ENCODE assay signal across 36 cellular contexts in genomic region chr20:47178277-47178676, GRCh38.
DNase-seq lines count a peak whose midpoint lies in the region; ATAC-seq, FAIRE-seq and TF ChIP-seq lines count a peak whose summit lies in the region.
"Had no signal": no experiment of that assay in that cellular context is flagged by ENCODE, and none has a peak within 500 bp of the region (broad histone marks: within the 10 kb centered on the region; RNA-seq: fewer than 3 reads in every experiment).

No MANE protein-coding gene starts in this region.

- CTCF ChIA-PET in HEK293 (lab: Yijun Ruan, JAX), result interaction anchor here (1.0 kb wide), 1 partner anchor 426 kb away, joined by 3 read pairs; no protein-coding TSS in a partner anchor
- CTCF ChIA-PET in K562 (lab: Yijun Ruan, JAX; ENCODE audit: low intra/inter-chr PET ratio), result no interaction called here
- CTCF ChIA-PET in WTC11 (lab: Charles Lee), result no interaction called here

- TF ChIP-seq POLR2A in K562 (conservative IDR thresholded peaks at IDR 0.05), result no peak
- no peak for TF ChIP-seq POLR2A in spleen (IDR thresholded peaks at IDR 0.05)

- H3K4me3 Mint-ChIP-seq in WTC11, result no peak overlapping the region
- H3K4me3 Mint-ChIP-seq: B cell; CD14-positive monocyte; CD4-positive, alpha-beta memory T cell; CD4-positive, alpha-beta T cell; CD4-positive, CD25-positive, alpha-beta regulatory T cell; CD8-positive, alpha-beta memory T cell; CD8-positive, alpha-beta T cell had no signal

- H3K27ac Mint-ChIP-seq in WTC11, result no peak overlapping the region
- H3K27ac Mint-ChIP-seq: B cell; CD14-positive monocyte; CD4-positive, alpha-beta T cell; CD4-positive, CD25-positive, alpha-beta regulatory T cell; CD8-positive, alpha-beta memory T cell; CD8-positive, alpha-beta T cell had no signal

- intact Hi-C loops in K562 (cut with micrococcal nuclease), result no loop called here
- intact Hi-C loops in posterior vena cava (cut with DNase I), result no loop called here
- intact Hi-C loops in spleen (cut with DNase I; ENCODE audit: low total_unique reads), result no loop called here

- WGBS in K562 (ENCODE audit: insufficient coverage, low coverage, missing lambda C conversion rate), result 9% methylated on average over 3 of the region's 3 CpGs
- WGBS in spleen, 5 donors, result 65 to 81% (median 78%) methylated on average over 3 of the region's 3 CpGs

- TF ChIP-seq CTCF in HEK293 (tag by site-specific recombination; IDR thresholded peaks at IDR 0.05), result no peak
- TF ChIP-seq CTCF in K562 (IDR thresholded peaks at IDR 0.05 in 2 of 3, conservative IDR thresholded peaks at IDR 0.05 in 1 of 3; ENCODE audit: insufficient read depth in 2 of 3, low read depth in 1 of 3, low read length in 3 of 3), result no peak
- TF ChIP-seq CTCF in spleen (IDR thresholded peaks at IDR 0.05 in 8 of 11, conservative IDR thresholded peaks at IDR 0.05 in 3 of 11), result no peak
- TF ChIP-seq CTCF in MM.1S (IDR thresholded peaks at IDR 0.05; ENCODE audit: low read length), result no peak
- no peak for TF ChIP-seq CTCF in WTC11 (IDR thresholded peaks at IDR 0.05)

- no peaks in the 10 kb centered on the region for H3F3A ChIP-seq in MM.1S (ENCODE audit: insufficient read depth, low read length)

- no peak overlapping the region for H3K4me3 ChIP-seq in HEK293 (ENCODE audit: low read depth, low read length)
- no peak overlapping the region for H3K4me3 ChIP-seq in K562
- H3K4me3 ChIP-seq in spleen, result no peak overlapping the region
- H3K4me3 ChIP-seq in MM.1S (ENCODE audit: low read length), result no peak overlapping the region
- H3K4me3 ChIP-seq: A549; BLaER1; BLaER1 treated with 17β-estradiol and CSF1 and Interleukin-3, amounts not matched to agents 10 nM and 100 nM had no signal

- TF ChIP-seq RAD21 in K562 (CRISPR knock-in tag; conservative IDR thresholded peaks at IDR 0.05 in 1 of 2, IDR thresholded peaks at IDR 0.05 in 1 of 2), result no peak

- FAIRE-seq in K562 (lab: Jason Lieb, UNC), result no peak
- no peak for FAIRE-seq in frontal cortex (lab: Jason Lieb, UNC)
- FAIRE-seq: A204.1, A549, D721Med had no signal

- peaks cover 11% of the 10 kb centered on the region for H3K9me3 Mint-ChIP-seq in WTC11
- H3K9me3 Mint-ChIP-seq: CD4-positive, alpha-beta T cell; CD8-positive, alpha-beta memory T cell; CD8-positive, alpha-beta T cell had no signal

- peaks cover 6% of the 10 kb centered on the region; the same call in 1 of the 2 replicates for H3K27me3 Mint-ChIP-seq in WTC11 (ENCODE audit: low read depth)
- H3K27me3 Mint-ChIP-seq: CD4-positive, alpha-beta T cell had no signal

- H3K9me2 ChIP-seq in MM.1S (replicated peaks; ENCODE audit: insufficient read depth, low read length), result no peaks in the 10 kb centered on the region

- H3K36me3 Mint-ChIP-seq in WTC11, result no peaks in the 10 kb centered on the region
- H3K36me3 Mint-ChIP-seq: CD14-positive monocyte; CD4-positive, alpha-beta memory T cell; CD4-positive, CD25-positive, alpha-beta regulatory T cell; CD8-positive, alpha-beta memory T cell; CD8-positive, alpha-beta T cell had no signal

- POLR2A ChIA-PET in HEK293 (lab: Yijun Ruan, JAX), result no interaction called here
- POLR2A ChIA-PET in K562 (lab: Yijun Ruan, JAX), result no interaction called here
- POLR2A ChIA-PET in WTC11 (lab: Charles Lee), result no interaction called here

- no peaks in the 10 kb centered on the region for H3K4me1 ChIP-seq in HEK293 (ENCODE audit: control insufficient read depth, insufficient read depth, low read length)
- H3K4me1 ChIP-seq in K562 (replicated peaks in 1 of 2; ENCODE audit: control insufficient read depth in 2 of 2, insufficient read depth in 2 of 2, low read length in 2 of 2), result peaks cover 2 to 5% of the 10 kb centered on the region in 2 experiments; a peak in 3 of 5 replicates
- no peaks in the 10 kb centered on the region for H3K4me1 ChIP-seq in spleen
- no peaks in the 10 kb centered on the region for H3K4me1 ChIP-seq in MM.1S (ENCODE audit: low read length)
- H3K4me1 ChIP-seq: A549, BE2C, BLaER1, Caco-2 had no signal

- H3K79me2 ChIP-seq in K562 (ENCODE audit: control insufficient read depth, insufficient read depth, low read length), result no peaks in the 10 kb centered on the region
- H3K79me2 ChIP-seq in MM.1S (ENCODE audit: low read length), result no peaks in the 10 kb centered on the region

- no peak overlapping the region for H2AFZ ChIP-seq in K562 (ENCODE audit: low read depth, low read length)
- no peak overlapping the region for H2AFZ ChIP-seq in MM.1S (ENCODE audit: low read length)

- no peak for ATAC-seq in K562
- ATAC-seq in WTC11, result no peak
- ATAC-seq: A549; CD8-positive, alpha-beta T cell had no signal

- H3K36me3 ChIP-seq in HEK293 (ENCODE audit: control insufficient read depth in 2 of 2, insufficient read depth in 1 of 2, low read length in 2 of 2), result peaks cover 0 to 5% of the 10 kb centered on the region in 2 experiments; a peak in 1 of 3 replicates
- H3K36me3 ChIP-seq in K562 (ENCODE audit: control insufficient read depth, insufficient read depth, low read length), result no peaks in the 10 kb centered on the region
- no peaks in the 10 kb centered on the region for H3K36me3 ChIP-seq in spleen
- no peaks in the 10 kb centered on the region for H3K36me3 ChIP-seq in MM.1S (replicated peaks; ENCODE audit: insufficient read depth, low read length)
- H3K36me3 ChIP-seq: BE2C; BLaER1; BLaER1 treated with 17β-estradiol and CSF1 and Interleukin-3, amounts not matched to agents 10 nM and 100 nM had no signal

- H3K4me2 ChIP-seq in K562 (ENCODE audit: insufficient read depth, low read length) (no peak overlapping the region), MM.1S (ENCODE audit: low read depth, low read length) (no peak overlapping the region)
- H3K4me2 ChIP-seq: A549; BLaER1; BLaER1 treated with 17β-estradiol and CSF1 and Interleukin-3, amounts not matched to agents 10 nM and 100 nM had no signal

- no peak overlapping the region for H3K27ac ChIP-seq in HEK293 (ENCODE audit: extremely low read depth, low read depth, low read length)
- no peak overlapping the region for H3K27ac ChIP-seq in K562 (ENCODE audit: extremely low read depth, low read depth, low read length)
- H3K27ac ChIP-seq in spleen, result no peak overlapping the region
- H3K27ac ChIP-seq in MM.1S (ENCODE audit: low read length), result no peak overlapping the region
- H3K27ac ChIP-seq: 22Rv1; A549; BLaER1; BLaER1 treated with 17β-estradiol and CSF1 and Interleukin-3, amounts not matched to agents 10 nM and 100 nM; C4-2B had no signal

- no peaks in the 10 kb centered on the region for H3K4me1 Mint-ChIP-seq in WTC11
- H3K4me1 Mint-ChIP-seq: CD4-positive, CD25-positive, alpha-beta regulatory T cell; CD8-positive, alpha-beta memory T cell had no signal

- H4K20me1 ChIP-seq in K562 (replicated peaks; ENCODE audit: control insufficient read depth, insufficient read depth, low read length) (no peaks in the 10 kb centered on the region), MM.1S (ENCODE audit: insufficient read depth, low read length) (no peaks in the 10 kb centered on the region)
- H4K20me1 ChIP-seq: BLaER1; BLaER1 treated with 17β-estradiol and CSF1 and Interleukin-3, amounts not matched to agents 10 nM and 100 nM had no signal

- in situ Hi-C loops in K562 (cut with MboI), result no loop called here

- no peak for TF ChIP-seq EP300 in K562 (IDR thresholded peaks at IDR 0.05; ENCODE audit: low read length)

- H3K27me3 ChIP-seq in K562 (ENCODE audit: control insufficient read depth in 2 of 2, insufficient read depth in 2 of 2, low read length in 2 of 2), result peaks cover 14 to 30% of the 10 kb centered on the region in 2 experiments; a peak in 4 of 5 replicates
- peaks cover 0 to 18% (median 0%) of the 10 kb centered on the region in 7 donors for H3K27me3 ChIP-seq in spleen (replicated peaks in 1 of 7)
- H3K27me3 ChIP-seq in MM.1S (replicated peaks; ENCODE audit: insufficient read depth, low read length), result no peaks in the 10 kb centered on the region
- H3K27me3 ChIP-seq: BLaER1; BLaER1 treated with 17β-estradiol and CSF1 and Interleukin-3, amounts not matched to agents 10 nM and 100 nM had no signal

- H3K9me3 ChIP-seq in HEK293 (ENCODE audit: control insufficient read depth, insufficient read depth, low read depth, low read length), result no peaks in the 10 kb centered on the region
- H3K9me3 ChIP-seq in K562 (replicated peaks; ENCODE audit: control insufficient read depth, insufficient read depth, low read depth, low read length), result peaks cover 4% of the 10 kb centered on the region
- H3K9me3 ChIP-seq in spleen, result no peaks in the 10 kb centered on the region
- no peaks in the 10 kb centered on the region for H3K9me3 ChIP-seq in MM.1S (replicated peaks; ENCODE audit: insufficient read depth, low read length)
- H3K9me3 ChIP-seq: A549, BE2C, BLaER1 had no signal

- no TSS peak for BruUV-seq in K562 (replicated peaks; lab: Mats Ljungman, UMichigan)

- DNase-seq in K562 (ENCODE audit: extremely low read depth in 1 of 4, low spot score in 3 of 4), result no peak
- DNase-seq in posterior vena cava (ENCODE audit: low spot score), result peak; percentile 45
- peak; percentile 5 for DNase-seq in spleen
- no peak for DNase-seq in frontal cortex (ENCODE audit: low spot score in 2 of 2)
- DNase-seq in MM.1S, result no peak
- no peak for DNase-seq in WTC11 (ENCODE audit: low spot score)
- no peak for DNase-seq in NCI-H748 (lab: John Stamatoyannopoulos, UW; ENCODE audit: unreplicated experiment)
- DNase-seq: 8988T; ACHN; AML-193; BE2C; Caco-2; Calu3; CD4-positive, alpha-beta memory T cell; CD4-positive, alpha-beta T cell; CD4-positive, CD25-positive, alpha-beta regulatory T cell; CD8-positive, alpha-beta memory T cell; CD8-positive, alpha-beta T cell; COR-L47; DMS 273 treated with DMSO at 0.1 percent for 48 hours; DMS153; DMS53; DMS79; DMS79 treated with DMSO at 0.1 percent for 48 hours; DND-41; EL had no signal

- H3K9me1 ChIP-seq in K562 (ENCODE audit: control insufficient read depth, insufficient read depth, low read length), result no peaks in the 10 kb centered on the region

- H3K9ac ChIP-seq in K562 (ENCODE audit: insufficient read depth in 1 of 2, low read depth in 2 of 2, low read length in 2 of 2), result no peak overlapping the region
- H3K9ac ChIP-seq in MM.1S (ENCODE audit: low read length), result no peak overlapping the region
- H3K9ac ChIP-seq: BLaER1; BLaER1 treated with 17β-estradiol and CSF1 and Interleukin-3, amounts not matched to agents 10 nM and 100 nM had no signal

TF ChIP-seq in K562, 482 proteins besides CTCF, POLR2A, EP300 and RAD21 (continues in another document):
- TF ChIP-seq RBM25 (IDR thresholded peaks at IDR 0.05; ENCODE audit: low read depth, low read length, severe bottlenecking), result peak; percentile 65

TF ChIP-seq in WTC11, 78 proteins besides CTCF, POLR2A, EP300 and RAD21 (continues in another document):
- no peak for TF ChIP-seq HMGA2 (CRISPR knock-in tag; IDR thresholded peaks at IDR 0.05)
- TF ChIP-seq E2F4 (CRISPR knock-in tag; IDR thresholded peaks at IDR 0.05; ENCODE audit: borderline replicate concordance, low read depth), result no peak
- TF ChIP-seq ZNF232 (CRISPR knock-in tag; IDR thresholded peaks at IDR 0.05), result no peak

Comparison
In these comparisons a context has a peak if more than half of its experiments do, and no peak if none do; other contexts are left out.
1. DNase-seq: peak in posterior vena cava (single experiment) and spleen (single experiment); none in K562 (0 of 4), frontal cortex (0 of 2), MM.1S (single experiment), WTC11 (single experiment) and NCI-H748 (single experiment).